Comparison of ENCODE assay signal across 22 cellular contexts in the genomic region with DNA sequence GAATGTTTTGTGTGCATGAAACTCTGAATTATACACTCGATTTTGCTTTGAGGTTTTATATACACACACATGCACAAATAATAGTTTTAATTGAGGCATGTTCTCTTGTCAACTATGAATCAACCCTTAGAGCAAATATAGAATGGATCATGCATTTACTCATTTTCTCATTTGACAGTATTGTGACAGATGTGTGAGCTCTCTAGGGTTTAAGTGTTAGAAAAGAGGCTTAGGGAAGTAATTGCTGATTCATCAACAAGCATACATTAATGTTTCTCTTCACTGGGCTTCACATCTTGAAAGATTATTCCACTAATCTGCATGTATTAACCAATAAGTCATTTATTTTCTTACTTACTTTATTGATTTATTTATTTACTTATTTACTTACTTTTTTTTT.
DNase-seq lines count a peak whose midpoint lies in the region; TF ChIP-seq lines count a peak whose summit lies in the region.
"Had no signal": no experiment of that assay in that cellular context is flagged by ENCODE, and none has a peak within 500 bp of the region (broad histone marks: within the 10 kb centered on the region; RNA-seq: fewer than 3 reads in every experiment).

No MANE protein-coding gene starts in this region.

- CTCF ChIA-PET in SK-N-SH (lab: Yijun Ruan, JAX), result no interaction called here

- TF ChIP-seq EP300 in SK-N-SH (IDR thresholded peaks at IDR 0.05; ENCODE audit: borderline replicate concordance in 1 of 2, low read depth in 1 of 2, low read length in 1 of 2), result no peak

- peak overlapping the region; percentile 36 for H3K27ac Mint-ChIP-seq in glutamatergic neuron (ENCODE audit: unreplicated experiment)
- H3K27ac Mint-ChIP-seq: CD4-positive, alpha-beta T cell; T-cell had no signal

- DNase-seq in NCI-H2171 treated with DMSO at 0.1 percent for 48 hours (lab: John Stamatoyannopoulos, UW) (peak; percentile 13), NCI-H2171 (lab: John Stamatoyannopoulos, UW) (no peak), DMS53 (lab: John Stamatoyannopoulos, UW) (peak; percentile 23), NCI-H82 (lab: John Stamatoyannopoulos, UW) (peak; percentile 68), glutamatergic neuron (no peak), NOMO-1 treated with dmso at 0.1 percent for 144 hours (lab: John Stamatoyannopoulos, UW; ENCODE audit: unreplicated experiment) (no peak), SK-N-SH (no peak), ureter (ENCODE audit: low spot score) (no peak)
- DNase-seq: AML-193; CD4-positive, alpha-beta T cell; GM23248; H7; KBM-7; MV-4-11; NCI-H1105; NCI-H1694; NCI-H2029 treated with DMSO at 0.1 percent for 48 hours; NCI-H526; PC-9; SJCRH30; T-cell had no signal

- peaks cover 5% of the 10 kb centered on the region for H3F3A ChIP-seq in SK-N-SH (replicated peaks; ENCODE audit: insufficient read depth)

- H3K27me3 Mint-ChIP-seq in glutamatergic neuron (ENCODE audit: unreplicated experiment), result no peaks in the 10 kb centered on the region
- H3K27me3 Mint-ChIP-seq: CD4-positive, alpha-beta T cell; T-cell had no signal

- TF ChIP-seq RAD21 in SK-N-SH (IDR thresholded peaks at IDR 0.05; ENCODE audit: low read length), result no peak

- no peak overlapping the region for H2AFZ ChIP-seq in SK-N-SH (ENCODE audit: low read depth)
- H2AFZ ChIP-seq: GM23248, PC-9 had no signal

- no peak overlapping the region for H3K4me3 ChIP-seq in SK-N-SH (ENCODE audit: low read depth in 2 of 2, low read length in 1 of 2)
- H3K4me3 ChIP-seq: BLaER1 treated with 17β-estradiol and CSF1 and Interleukin-3, amounts not matched to agents 10 nM and 100 nM; GM23248; PC-9; SJCRH30 had no signal

- H3K9ac ChIP-seq in SK-N-SH, result no peak overlapping the region
- H3K9ac ChIP-seq: BLaER1 treated with 17β-estradiol and CSF1 and Interleukin-3, amounts not matched to agents 10 nM and 100 nM; GM23248 had no signal

- H4K20me1 ChIP-seq in SK-N-SH (ENCODE audit: insufficient read depth), result no peaks in the 10 kb centered on the region
- H4K20me1 ChIP-seq: BLaER1 treated with 17β-estradiol and CSF1 and Interleukin-3, amounts not matched to agents 10 nM and 100 nM had no signal

- H3K9me3 ChIP-seq in SK-N-SH, result no peaks in the 10 kb centered on the region
- H3K9me3 ChIP-seq: BLaER1 treated with 17β-estradiol and CSF1 and Interleukin-3, amounts not matched to agents 10 nM and 100 nM; SJCRH30 had no signal

- no peaks in the 10 kb centered on the region for H3K36me3 Mint-ChIP-seq in glutamatergic neuron (ENCODE audit: unreplicated experiment)
- H3K36me3 Mint-ChIP-seq: T-cell had no signal

- H3K36me3 ChIP-seq in SK-N-SH (replicated peaks in 1 of 2; ENCODE audit: control insufficient read depth in 1 of 2, insufficient read depth in 2 of 2, low read length in 1 of 2), result no peaks in the 10 kb centered on the region
- H3K36me3 ChIP-seq: BLaER1 treated with 17β-estradiol and CSF1 and Interleukin-3, amounts not matched to agents 10 nM and 100 nM; SJCRH30 had no signal

- H3K4me3 Mint-ChIP-seq in glutamatergic neuron (ENCODE audit: unreplicated experiment), result no peak overlapping the region
- H3K4me3 Mint-ChIP-seq: CD4-positive, alpha-beta T cell; T-cell had no signal

- H3K4me1 Mint-ChIP-seq in glutamatergic neuron (ENCODE audit: low read depth, unreplicated experiment), result peaks cover 15% of the 10 kb centered on the region

- no peak overlapping the region for H3K4me2 ChIP-seq in SK-N-SH
- H3K4me2 ChIP-seq: BLaER1 treated with 17β-estradiol and CSF1 and Interleukin-3, amounts not matched to agents 10 nM and 100 nM; PC-9 had no signal

- TF ChIP-seq CTCF in glutamatergic neuron (IDR thresholded peaks at IDR 0.05; ENCODE audit: partially characterized antibody, unreplicated experiment) (no peak), SK-N-SH (IDR thresholded peaks at IDR 0.05) (no peak)

- no peaks in the 10 kb centered on the region for H3K9me2 ChIP-seq in SK-N-SH

- 32% methylated on average over 1 of the region's 1 CpG for WGBS in SK-N-SH (ENCODE audit: low lambda C conversion rate)

- POLR2A ChIA-PET in SK-N-SH (lab: Yijun Ruan, JAX), result no interaction called here

- H3K4me1 ChIP-seq in SK-N-SH (ENCODE audit: control insufficient read depth in 1 of 2, insufficient read depth in 2 of 2, low read depth in 1 of 2, low read length in 1 of 2), result peaks cover 0 to 9% of the 10 kb centered on the region in 2 experiments; a peak in 1 of 4 replicates
- H3K4me1 ChIP-seq: BLaER1 treated with 17β-estradiol and CSF1 and Interleukin-3, amounts not matched to agents 10 nM and 100 nM had no signal

- H3K79me2 ChIP-seq in SK-N-SH (ENCODE audit: insufficient read depth), result no peaks in the 10 kb centered on the region

- no peaks in the 10 kb centered on the region for H3K9me3 Mint-ChIP-seq in glutamatergic neuron (ENCODE audit: unreplicated experiment)
- H3K9me3 Mint-ChIP-seq: CD4-positive, alpha-beta T cell; T-cell had no signal

- H3K27me3 ChIP-seq in SK-N-SH (ENCODE audit: insufficient read depth), result no peaks in the 10 kb centered on the region
- H3K27me3 ChIP-seq: BLaER1 treated with 17β-estradiol and CSF1 and Interleukin-3, amounts not matched to agents 10 nM and 100 nM; SJCRH30 had no signal

- no peak overlapping the region for H3K27ac ChIP-seq in SK-N-SH (ENCODE audit: low read depth in 2 of 2, low read length in 1 of 2)
- H3K27ac ChIP-seq: BLaER1 treated with 17β-estradiol and CSF1 and Interleukin-3, amounts not matched to agents 10 nM and 100 nM; GM23248; PC-9; SJCRH30 had no signal

TF ChIP-seq in SK-N-SH, 30 proteins besides CTCF, POLR2A, EP300 and RAD21:
- TF ChIP-seq EZH2phosphoT487 (IDR thresholded peaks at IDR 0.05; ENCODE audit: borderline replicate concordance, low read depth) (no peak), CHD2 (IDR thresholded peaks at IDR 0.05; ENCODE audit: low read length, partially characterized antibody) (no peak), YY1 (IDR thresholded peaks at IDR 0.05; ENCODE audit: low read depth) (no peak), GABPA (IDR thresholded peaks at IDR 0.05; ENCODE audit: low read depth) (no peak), SIN3A (IDR thresholded peaks at IDR 0.05; ENCODE audit: borderline replicate concordance, low read depth, low read length) (no peak), GATA2 (CRISPR knock-in tag; IDR thresholded peaks at IDR 0.05) (no peak), MEF2A (IDR thresholded peaks at IDR 0.05; ENCODE audit: borderline replicate concordance, low read depth) (no peak), NRF1 (IDR thresholded peaks at IDR 0.05; ENCODE audit: low read depth, low read length) (no peak), FOXM1 (IDR thresholded peaks at IDR 0.05; ENCODE audit: low read depth) (no peak), JUND (IDR thresholded peaks at IDR 0.05) (no peak), RFX5 (IDR thresholded peaks at IDR 0.05; ENCODE audit: low read length) (no peak), TCF12 (IDR thresholded peaks at IDR 0.05) (no peak), POLR2AphosphoS5 (IDR thresholded peaks at IDR 0.05; ENCODE audit: low read depth, low read length) (no peak), MXI1 (IDR thresholded peaks at IDR 0.05; ENCODE audit: low read depth, low read length) (no peak), RCOR1 (IDR thresholded peaks at IDR 0.05; ENCODE audit: low read length) (no peak), FOSL2 (IDR thresholded peaks at IDR 0.05; ENCODE audit: borderline replicate concordance, low read depth) (no peak)
- TF ChIP-seq, protein P1, sequence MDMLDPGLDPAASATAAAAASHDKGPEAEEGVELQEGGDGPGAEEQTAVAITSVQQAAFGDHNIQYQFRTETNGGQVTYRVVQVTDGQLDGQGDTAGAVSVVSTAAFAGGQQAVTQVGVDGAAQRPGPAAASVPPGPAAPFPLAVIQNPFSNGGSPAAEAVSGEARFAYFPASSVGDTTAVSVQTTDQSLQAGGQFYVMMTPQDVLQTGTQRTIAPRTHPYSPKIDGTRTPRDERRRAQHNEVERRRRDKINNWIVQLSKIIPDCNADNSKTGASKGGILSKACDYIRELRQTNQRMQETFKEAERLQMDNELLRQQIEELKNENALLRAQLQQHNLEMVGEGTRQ (IDR thresholded peaks at IDR 0.05; ENCODE audit: borderline replicate concordance, low read depth, low read length), result no peak
- TF ChIP-seq, protein P2, sequence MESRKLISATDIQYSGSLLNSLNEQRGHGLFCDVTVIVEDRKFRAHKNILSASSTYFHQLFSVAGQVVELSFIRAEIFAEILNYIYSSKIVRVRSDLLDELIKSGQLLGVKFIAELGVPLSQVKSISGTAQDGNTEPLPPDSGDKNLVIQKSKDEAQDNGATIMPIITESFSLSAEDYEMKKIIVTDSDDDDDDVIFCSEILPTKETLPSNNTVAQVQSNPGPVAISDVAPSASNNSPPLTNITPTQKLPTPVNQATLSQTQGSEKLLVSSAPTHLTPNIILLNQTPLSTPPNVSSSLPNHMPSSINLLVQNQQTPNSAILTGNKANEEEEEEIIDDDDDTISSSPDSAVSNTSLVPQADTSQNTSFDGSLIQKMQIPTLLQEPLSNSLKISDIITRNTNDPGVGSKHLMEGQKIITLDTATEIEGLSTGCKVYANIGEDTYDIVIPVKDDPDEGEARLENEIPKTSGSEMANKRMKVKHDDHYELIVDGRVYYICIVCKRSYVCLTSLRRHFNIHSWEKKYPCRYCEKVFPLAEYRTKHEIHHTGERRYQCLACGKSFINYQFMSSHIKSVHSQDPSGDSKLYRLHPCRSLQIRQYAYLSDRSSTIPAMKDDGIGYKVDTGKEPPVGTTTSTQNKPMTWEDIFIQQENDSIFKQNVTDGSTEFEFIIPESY (IDR thresholded peaks at IDR 0.05; ENCODE audit: borderline replicate concordance, low read depth), result no peak
- TF ChIP-seq, protein P3, sequence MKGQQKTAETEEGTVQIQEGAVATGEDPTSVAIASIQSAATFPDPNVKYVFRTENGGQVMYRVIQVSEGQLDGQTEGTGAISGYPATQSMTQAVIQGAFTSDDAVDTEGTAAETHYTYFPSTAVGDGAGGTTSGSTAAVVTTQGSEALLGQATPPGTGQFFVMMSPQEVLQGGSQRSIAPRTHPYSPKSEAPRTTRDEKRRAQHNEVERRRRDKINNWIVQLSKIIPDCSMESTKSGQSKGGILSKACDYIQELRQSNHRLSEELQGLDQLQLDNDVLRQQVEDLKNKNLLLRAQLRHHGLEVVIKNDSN (IDR thresholded peaks at IDR 0.05; ENCODE audit: borderline replicate concordance, low read depth), result no peak

Comparison
In these comparisons a context has a peak if more than half of its experiments do, and no peak if none do; other contexts are left out.
1. DNase-seq: peak in NCI-H2171 treated with DMSO at 0.1 percent for 48 hours (single experiment), DMS53 (single experiment) and NCI-H82 (single experiment); none in NCI-H2171 (single experiment), glutamatergic neuron (single experiment), NOMO-1 treated with dmso at 0.1 percent for 144 hours (single experiment), SK-N-SH (single experiment) and ureter (single experiment).